Comparison of ENCODE assay signal across 9 cellular contexts in genomic region chr21:44427241-44428120, GRCh38. TPM values are rescaled to one million over a fixed set of nuclear protein-coding genes. Genes with fewer than 3 reads are reported as not detected.
DNase-seq lines count a peak whose midpoint lies in the region; ATAC-seq and TF ChIP-seq lines count a peak whose summit lies in the region.
"Had no signal": no experiment of that assay in that cellular context is flagged by ENCODE, and none has a peak within 500 bp of the region (broad histone marks: within the 10 kb centered on the region; RNA-seq: fewer than 3 reads in every experiment).

No MANE protein-coding gene starts in this region.

- no peaks in the 10 kb centered on the region for H3K4me1 ChIP-seq in mucosa of descending colon (ENCODE audit: low read depth)
- H3K4me1 ChIP-seq: foreskin keratinocyte had no signal

- ATAC-seq in mucosa of descending colon (peak; percentile 71), HG03045 (IDR thresholded peaks at IDR 0.05; ENCODE audit: unreplicated experiment) (no peak)
- ATAC-seq: foreskin keratinocyte had no signal

- H3K9me3 ChIP-seq in mucosa of descending colon = peaks cover 13% of the 10 kb centered on the region

- no peaks in the 10 kb centered on the region for H3K36me3 ChIP-seq in mucosa of descending colon (ENCODE audit: low read depth)

- no peak overlapping the region for H3K4me3 ChIP-seq in mucosa of descending colon

- DNase-seq in DMS53 treated with DMSO at 0.1 percent for 48 hours (lab: John Stamatoyannopoulos, UW; ENCODE audit: unreplicated experiment) (peak; percentile 81), NCI-H1092 treated with DMSO at 0.1 percent for 48 hours (lab: John Stamatoyannopoulos, UW) (peak; percentile 49), SHP77 (lab: John Stamatoyannopoulos, UW) (peak; percentile 81 to 89), mucosa of descending colon (peak; percentile 24 to 68 (median 54)), Kasumi-1 (lab: John Stamatoyannopoulos, UW) (no peak), cortex of kidney (lab: John Stamatoyannopoulos, UW) (no peak)
- DNase-seq: foreskin keratinocyte, nephron progenitor cell had no signal

- no peak for TF ChIP-seq CTCF in mucosa of descending colon (IDR thresholded peaks at IDR 0.05)

- intact Hi-C loops in mucosa of descending colon (cut with DNase I, micrococcal nuclease) = no loop called here

RNA-seq across cellular contexts. Expression of gene LRRC3, which starts 27.8 kb away (rescaled TPM):
- 10 to 100 TPM in 1 of 3 donors, 1 to 10 TPM in 2; 2.1 to 17.9 (median 2.7) TPM for total RNA-seq in mucosa of descending colon

Comparison
In these comparisons a context has a peak if more than half of its experiments do, and no peak if none do; other contexts are left out.
1. DNase-seq: peak in DMS53 treated with DMSO at 0.1 percent for 48 hours (single experiment), NCI-H1092 treated with DMSO at 0.1 percent for 48 hours (single experiment), SHP77 (2 of 2) and mucosa of descending colon (3 of 3); none in Kasumi-1 (0 of 2) and cortex of kidney (single experiment).